Comparison of ENCODE assay signal across 1 cellular context in the genomic region with DNA sequence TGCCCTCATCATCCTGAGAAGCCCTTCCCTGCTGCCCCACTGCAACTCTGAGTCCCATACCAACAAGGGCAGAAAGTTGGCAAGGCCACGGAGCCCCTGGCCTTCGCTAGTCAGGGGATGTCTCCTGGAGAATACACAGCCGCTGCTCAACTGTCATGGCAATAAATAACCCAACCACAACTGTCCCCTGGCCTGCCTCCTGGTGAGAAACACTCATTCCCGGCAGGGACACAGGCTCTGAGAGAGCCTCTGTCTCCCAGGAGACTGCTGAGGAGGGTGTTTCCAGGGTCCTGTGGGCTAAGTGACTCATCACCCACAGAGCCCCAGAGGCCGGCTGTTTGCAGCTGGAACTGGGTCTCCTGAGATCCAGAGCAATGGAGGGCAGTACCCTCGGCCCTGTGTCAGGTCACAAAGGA.
TF ChIP-seq lines count a peak whose summit lies in the region.

No MANE protein-coding gene starts in this region.

TF ChIP-seq in K562, 482 proteins besides CTCF, POLR2A, EP300 and RAD21 (continued from another document and continues in another):
- TF ChIP-seq, protein P1, sequence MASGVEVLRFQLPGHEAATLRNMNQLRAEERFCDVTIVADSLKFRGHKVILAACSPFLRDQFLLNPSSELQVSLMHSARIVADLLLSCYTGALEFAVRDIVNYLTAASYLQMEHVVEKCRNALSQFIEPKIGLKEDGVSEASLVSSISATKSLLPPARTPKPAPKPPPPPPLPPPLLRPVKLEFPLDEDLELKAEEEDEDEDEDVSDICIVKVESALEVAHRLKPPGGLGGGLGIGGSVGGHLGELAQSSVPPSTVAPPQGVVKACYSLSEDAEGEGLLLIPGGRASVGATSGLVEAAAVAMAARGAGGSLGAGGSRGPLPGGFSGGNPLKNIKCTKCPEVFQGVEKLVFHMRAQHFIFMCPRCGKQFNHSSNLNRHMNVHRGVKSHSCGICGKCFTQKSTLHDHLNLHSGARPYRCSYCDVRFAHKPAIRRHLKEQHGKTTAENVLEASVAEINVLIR (CRISPR knock-in tag; IDR thresholded peaks at IDR 0.05), result no peak
- no peak for TF ChIP-seq SUPT5H (IDR thresholded peaks at IDR 0.05)
- TF ChIP-seq TCF7L2 (IDR thresholded peaks at IDR 0.05; ENCODE audit: low read depth, low read length), result no peak
- no peak for TF ChIP-seq TRIM24 (IDR thresholded peaks at IDR 0.05)
- TF ChIP-seq, protein P2, sequence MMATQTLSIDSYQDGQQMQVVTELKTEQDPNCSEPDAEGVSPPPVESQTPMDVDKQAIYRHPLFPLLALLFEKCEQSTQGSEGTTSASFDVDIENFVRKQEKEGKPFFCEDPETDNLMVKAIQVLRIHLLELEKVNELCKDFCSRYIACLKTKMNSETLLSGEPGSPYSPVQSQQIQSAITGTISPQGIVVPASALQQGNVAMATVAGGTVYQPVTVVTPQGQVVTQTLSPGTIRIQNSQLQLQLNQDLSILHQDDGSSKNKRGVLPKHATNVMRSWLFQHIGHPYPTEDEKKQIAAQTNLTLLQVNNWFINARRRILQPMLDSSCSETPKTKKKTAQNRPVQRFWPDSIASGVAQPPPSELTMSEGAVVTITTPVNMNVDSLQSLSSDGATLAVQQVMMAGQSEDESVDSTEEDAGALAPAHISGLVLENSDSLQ (IDR thresholded peaks at IDR 0.05), result peak; percentile 95
- TF ChIP-seq, protein P3, sequence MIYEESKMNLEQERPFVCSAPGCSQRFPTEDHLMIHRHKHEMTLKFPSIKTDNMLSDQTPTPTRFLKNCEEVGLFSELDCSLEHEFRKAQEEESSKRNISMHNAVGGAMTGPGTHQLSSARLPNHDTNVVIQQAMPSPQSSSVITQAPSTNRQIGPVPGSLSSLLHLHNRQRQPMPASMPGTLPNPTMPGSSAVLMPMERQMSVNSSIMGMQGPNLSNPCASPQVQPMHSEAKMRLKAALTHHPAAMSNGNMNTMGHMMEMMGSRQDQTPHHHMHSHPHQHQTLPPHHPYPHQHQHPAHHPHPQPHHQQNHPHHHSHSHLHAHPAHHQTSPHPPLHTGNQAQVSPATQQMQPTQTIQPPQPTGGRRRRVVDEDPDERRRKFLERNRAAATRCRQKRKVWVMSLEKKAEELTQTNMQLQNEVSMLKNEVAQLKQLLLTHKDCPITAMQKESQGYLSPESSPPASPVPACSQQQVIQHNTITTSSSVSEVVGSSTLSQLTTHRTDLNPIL (CRISPR knock-in tag; IDR thresholded peaks at IDR 0.05), result no peak
- TF ChIP-seq HDAC3 (IDR thresholded peaks at IDR 0.05; ENCODE audit: borderline replicate concordance, partially characterized antibody), result no peak
- TF ChIP-seq, protein P4, sequence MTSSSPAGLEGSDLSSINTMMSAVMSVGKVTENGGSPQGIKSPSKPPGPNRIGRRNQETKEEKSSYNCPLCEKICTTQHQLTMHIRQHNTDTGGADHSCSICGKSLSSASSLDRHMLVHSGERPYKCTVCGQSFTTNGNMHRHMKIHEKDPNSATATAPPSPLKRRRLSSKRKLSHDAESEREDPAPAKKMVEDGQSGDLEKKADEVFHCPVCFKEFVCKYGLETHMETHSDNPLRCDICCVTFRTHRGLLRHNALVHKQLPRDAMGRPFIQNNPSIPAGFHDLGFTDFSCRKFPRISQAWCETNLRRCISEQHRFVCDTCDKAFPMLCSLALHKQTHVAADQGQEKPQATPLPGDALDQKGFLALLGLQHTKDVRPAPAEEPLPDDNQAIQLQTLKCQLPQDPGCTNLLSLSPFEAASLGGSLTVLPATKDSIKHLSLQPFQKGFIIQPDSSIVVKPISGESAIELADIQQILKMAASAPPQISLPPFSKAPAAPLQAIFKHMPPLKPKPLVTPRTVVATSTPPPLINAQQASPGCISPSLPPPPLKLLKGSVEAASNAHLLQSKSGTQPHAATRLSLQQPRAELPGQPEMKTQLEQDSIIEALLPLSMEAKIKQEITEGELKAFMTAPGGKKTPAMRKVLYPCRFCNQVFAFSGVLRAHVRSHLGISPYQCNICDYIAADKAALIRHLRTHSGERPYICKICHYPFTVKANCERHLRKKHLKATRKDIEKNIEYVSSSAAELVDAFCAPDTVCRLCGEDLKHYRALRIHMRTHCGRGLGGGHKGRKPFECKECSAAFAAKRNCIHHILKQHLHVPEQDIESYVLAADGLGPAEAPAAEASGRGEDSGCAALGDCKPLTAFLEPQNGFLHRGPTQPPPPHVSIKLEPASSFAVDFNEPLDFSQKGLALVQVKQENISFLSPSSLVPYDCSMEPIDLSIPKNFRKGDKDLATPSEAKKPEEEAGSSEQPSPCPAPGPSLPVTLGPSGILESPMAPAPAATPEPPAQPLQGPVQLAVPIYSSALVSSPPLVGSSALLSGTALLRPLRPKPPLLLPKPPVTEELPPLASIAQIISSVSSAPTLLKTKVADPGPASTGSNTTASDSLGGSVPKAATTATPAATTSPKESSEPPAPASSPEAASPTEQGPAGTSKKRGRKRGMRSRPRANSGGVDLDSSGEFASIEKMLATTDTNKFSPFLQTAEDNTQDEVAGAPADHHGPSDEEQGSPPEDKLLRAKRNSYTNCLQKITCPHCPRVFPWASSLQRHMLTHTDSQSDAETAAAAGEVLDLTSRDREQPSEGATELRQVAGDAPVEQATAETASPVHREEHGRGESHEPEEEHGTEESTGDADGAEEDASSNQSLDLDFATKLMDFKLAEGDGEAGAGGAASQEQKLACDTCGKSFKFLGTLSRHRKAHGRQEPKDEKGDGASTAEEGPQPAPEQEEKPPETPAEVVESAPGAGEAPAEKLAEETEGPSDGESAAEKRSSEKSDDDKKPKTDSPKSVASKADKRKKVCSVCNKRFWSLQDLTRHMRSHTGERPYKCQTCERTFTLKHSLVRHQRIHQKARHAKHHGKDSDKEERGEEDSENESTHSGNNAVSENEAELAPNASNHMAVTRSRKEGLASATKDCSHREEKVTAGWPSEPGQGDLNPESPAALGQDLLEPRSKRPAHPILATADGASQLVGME (CRISPR knock-in tag; IDR thresholded peaks at IDR 0.05), result no peak; the same call in 1 of the 2 replicates
- peak in 2 of 3 experiments; percentile 19 to 64 for TF ChIP-seq YY1 (IDR thresholded peaks at IDR 0.05; ENCODE audit: borderline replicate concordance in 1 of 3, control insufficient read depth in 1 of 3, extremely low read depth in 1 of 3, insufficient read depth in 3 of 3, insufficient read length in 1 of 3, insufficient replicate concordance in 2 of 3, low read depth in 1 of 3, low read length in 2 of 3)
- 0 out of 2 replicates have a peak, but pooled peaks have one; percentile 18 for TF ChIP-seq CXXC5 (CRISPR knock-in tag; IDR thresholded peaks at IDR 0.05)
- no peak for TF ChIP-seq HEY1 (CRISPR knock-in tag; IDR thresholded peaks at IDR 0.05; ENCODE audit: borderline replicate concordance)
- TF ChIP-seq, protein P5, sequence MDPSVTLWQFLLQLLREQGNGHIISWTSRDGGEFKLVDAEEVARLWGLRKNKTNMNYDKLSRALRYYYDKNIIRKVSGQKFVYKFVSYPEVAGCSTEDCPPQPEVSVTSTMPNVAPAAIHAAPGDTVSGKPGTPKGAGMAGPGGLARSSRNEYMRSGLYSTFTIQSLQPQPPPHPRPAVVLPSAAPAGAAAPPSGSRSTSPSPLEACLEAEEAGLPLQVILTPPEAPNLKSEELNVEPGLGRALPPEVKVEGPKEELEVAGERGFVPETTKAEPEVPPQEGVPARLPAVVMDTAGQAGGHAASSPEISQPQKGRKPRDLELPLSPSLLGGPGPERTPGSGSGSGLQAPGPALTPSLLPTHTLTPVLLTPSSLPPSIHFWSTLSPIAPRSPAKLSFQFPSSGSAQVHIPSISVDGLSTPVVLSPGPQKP (CRISPR knock-in tag; IDR thresholded peaks at IDR 0.05), result no peak
- no peak for TF ChIP-seq ZNF561 (CRISPR knock-in tag; conservative IDR thresholded peaks at IDR 0.05)
- TF ChIP-seq CHD2 (IDR thresholded peaks at IDR 0.05; ENCODE audit: low read depth, low read length), result no peak
- TF ChIP-seq FOXA3 (CRISPR knock-in tag; conservative IDR thresholded peaks at IDR 0.05 in 1 of 2, IDR thresholded peaks at IDR 0.05 in 1 of 2), result no peak
- TF ChIP-seq CHCHD3 (CRISPR knock-in tag; IDR thresholded peaks at IDR 0.05), result no peak
- no peak for TF ChIP-seq TCF7 (IDR thresholded peaks at IDR 0.05; ENCODE audit: borderline replicate concordance)
- TF ChIP-seq ZFP30 (CRISPR knock-in tag; IDR thresholded peaks at IDR 0.05; ENCODE audit: borderline replicate concordance), result no peak
- TF ChIP-seq SMARCE1 (IDR thresholded peaks at IDR 0.05), result peak; percentile 73; the same call in 1 of the 2 replicates
- no peak for TF ChIP-seq TBP (optimal IDR thresholded peaks at IDR 0.05; ENCODE audit: low read depth, low read length)
- peak; percentile 76 for TF ChIP-seq RFX1 (IDR thresholded peaks at IDR 0.05)
- TF ChIP-seq ASH1L (IDR thresholded peaks at IDR 0.05; ENCODE audit: borderline replicate concordance, low read depth, partially characterized antibody), result no peak
- TF ChIP-seq, protein P6, sequence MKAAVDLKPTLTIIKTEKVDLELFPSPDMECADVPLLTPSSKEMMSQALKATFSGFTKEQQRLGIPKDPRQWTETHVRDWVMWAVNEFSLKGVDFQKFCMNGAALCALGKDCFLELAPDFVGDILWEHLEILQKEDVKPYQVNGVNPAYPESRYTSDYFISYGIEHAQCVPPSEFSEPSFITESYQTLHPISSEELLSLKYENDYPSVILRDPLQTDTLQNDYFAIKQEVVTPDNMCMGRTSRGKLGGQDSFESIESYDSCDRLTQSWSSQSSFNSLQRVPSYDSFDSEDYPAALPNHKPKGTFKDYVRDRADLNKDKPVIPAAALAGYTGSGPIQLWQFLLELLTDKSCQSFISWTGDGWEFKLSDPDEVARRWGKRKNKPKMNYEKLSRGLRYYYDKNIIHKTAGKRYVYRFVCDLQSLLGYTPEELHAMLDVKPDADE (conservative IDR thresholded peaks at IDR 0.05; ENCODE audit: control insufficient read depth, low read depth, low read length), result no peak
- TF ChIP-seq NR2C1 (IDR thresholded peaks at IDR 0.05), result no peak
- no peak for TF ChIP-seq NR2C1 (tag; IDR thresholded peaks at IDR 0.05)
- TF ChIP-seq ZNF507 (tag; conservative IDR thresholded peaks at IDR 0.05), result no peak
- TF ChIP-seq, protein P7, sequence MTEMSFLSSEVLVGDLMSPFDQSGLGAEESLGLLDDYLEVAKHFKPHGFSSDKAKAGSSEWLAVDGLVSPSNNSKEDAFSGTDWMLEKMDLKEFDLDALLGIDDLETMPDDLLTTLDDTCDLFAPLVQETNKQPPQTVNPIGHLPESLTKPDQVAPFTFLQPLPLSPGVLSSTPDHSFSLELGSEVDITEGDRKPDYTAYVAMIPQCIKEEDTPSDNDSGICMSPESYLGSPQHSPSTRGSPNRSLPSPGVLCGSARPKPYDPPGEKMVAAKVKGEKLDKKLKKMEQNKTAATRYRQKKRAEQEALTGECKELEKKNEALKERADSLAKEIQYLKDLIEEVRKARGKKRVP (CRISPR knock-in tag; IDR thresholded peaks at IDR 0.05), result no peak
- TF ChIP-seq, protein P8, sequence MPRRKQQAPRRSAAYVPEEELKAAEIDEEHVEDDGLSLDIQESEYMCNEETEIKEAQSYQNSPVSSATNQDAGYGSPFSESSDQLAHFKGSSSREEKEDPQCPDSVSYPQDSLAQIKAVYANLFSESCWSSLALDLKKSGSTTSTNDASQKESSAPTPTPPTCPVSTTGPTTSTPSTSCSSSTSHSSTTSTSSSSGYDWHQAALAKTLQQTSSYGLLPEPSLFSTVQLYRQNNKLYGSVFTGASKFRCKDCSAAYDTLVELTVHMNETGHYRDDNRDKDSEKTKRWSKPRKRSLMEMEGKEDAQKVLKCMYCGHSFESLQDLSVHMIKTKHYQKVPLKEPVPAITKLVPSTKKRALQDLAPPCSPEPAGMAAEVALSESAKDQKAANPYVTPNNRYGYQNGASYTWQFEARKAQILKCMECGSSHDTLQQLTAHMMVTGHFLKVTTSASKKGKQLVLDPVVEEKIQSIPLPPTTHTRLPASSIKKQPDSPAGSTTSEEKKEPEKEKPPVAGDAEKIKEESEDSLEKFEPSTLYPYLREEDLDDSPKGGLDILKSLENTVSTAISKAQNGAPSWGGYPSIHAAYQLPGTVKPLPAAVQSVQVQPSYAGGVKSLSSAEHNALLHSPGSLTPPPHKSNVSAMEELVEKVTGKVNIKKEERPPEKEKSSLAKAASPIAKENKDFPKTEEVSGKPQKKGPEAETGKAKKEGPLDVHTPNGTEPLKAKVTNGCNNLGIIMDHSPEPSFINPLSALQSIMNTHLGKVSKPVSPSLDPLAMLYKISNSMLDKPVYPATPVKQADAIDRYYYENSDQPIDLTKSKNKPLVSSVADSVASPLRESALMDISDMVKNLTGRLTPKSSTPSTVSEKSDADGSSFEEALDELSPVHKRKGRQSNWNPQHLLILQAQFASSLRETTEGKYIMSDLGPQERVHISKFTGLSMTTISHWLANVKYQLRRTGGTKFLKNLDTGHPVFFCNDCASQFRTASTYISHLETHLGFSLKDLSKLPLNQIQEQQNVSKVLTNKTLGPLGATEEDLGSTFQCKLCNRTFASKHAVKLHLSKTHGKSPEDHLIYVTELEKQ (CRISPR knock-in tag; IDR thresholded peaks at IDR 0.05), result no peak
- TF ChIP-seq, protein P9, sequence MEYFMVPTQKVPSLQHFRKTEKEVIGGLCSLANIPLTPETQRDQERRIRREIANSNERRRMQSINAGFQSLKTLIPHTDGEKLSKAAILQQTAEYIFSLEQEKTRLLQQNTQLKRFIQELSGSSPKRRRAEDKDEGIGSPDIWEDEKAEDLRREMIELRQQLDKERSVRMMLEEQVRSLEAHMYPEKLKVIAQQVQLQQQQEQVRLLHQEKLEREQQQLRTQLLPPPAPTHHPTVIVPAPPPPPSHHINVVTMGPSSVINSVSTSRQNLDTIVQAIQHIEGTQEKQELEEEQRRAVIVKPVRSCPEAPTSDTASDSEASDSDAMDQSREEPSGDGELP (CRISPR knock-in tag; IDR thresholded peaks at IDR 0.05; ENCODE audit: borderline replicate concordance), result peak; percentile 75; the same call in 1 of the 2 replicates
- TF ChIP-seq DPF2 (IDR thresholded peaks at IDR 0.05), result peak; percentile 68
- TF ChIP-seq, protein P10, sequence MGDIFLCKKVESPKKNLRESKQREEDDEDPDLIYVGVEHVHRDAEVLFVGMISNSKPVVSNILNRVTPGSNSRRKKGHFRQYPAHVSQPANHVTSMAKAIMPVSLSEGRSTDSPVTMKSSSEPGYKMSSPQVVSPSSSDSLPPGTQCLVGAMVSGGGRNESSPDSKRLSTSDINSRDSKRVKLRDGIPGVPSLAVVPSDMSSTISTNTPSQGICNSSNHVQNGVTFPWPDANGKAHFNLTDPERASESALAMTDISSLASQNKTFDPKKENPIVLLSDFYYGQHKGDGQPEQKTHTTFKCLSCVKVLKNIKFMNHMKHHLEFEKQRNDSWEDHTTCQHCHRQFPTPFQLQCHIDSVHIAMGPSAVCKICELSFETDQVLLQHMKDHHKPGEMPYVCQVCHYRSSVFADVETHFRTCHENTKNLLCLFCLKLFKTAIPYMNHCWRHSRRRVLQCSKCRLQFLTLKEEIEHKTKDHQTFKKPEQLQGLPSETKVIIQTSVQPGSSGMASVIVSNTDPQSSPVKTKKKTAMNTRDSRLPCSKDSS (IDR thresholded peaks at IDR 0.05; ENCODE audit: low read depth, partially characterized antibody), result no peak
- peak; percentile 43; the same call in 1 of the 2 replicates for TF ChIP-seq ESRRA (IDR thresholded peaks at IDR 0.05; ENCODE audit: borderline replicate concordance, low read depth)
- TF ChIP-seq, protein P11, sequence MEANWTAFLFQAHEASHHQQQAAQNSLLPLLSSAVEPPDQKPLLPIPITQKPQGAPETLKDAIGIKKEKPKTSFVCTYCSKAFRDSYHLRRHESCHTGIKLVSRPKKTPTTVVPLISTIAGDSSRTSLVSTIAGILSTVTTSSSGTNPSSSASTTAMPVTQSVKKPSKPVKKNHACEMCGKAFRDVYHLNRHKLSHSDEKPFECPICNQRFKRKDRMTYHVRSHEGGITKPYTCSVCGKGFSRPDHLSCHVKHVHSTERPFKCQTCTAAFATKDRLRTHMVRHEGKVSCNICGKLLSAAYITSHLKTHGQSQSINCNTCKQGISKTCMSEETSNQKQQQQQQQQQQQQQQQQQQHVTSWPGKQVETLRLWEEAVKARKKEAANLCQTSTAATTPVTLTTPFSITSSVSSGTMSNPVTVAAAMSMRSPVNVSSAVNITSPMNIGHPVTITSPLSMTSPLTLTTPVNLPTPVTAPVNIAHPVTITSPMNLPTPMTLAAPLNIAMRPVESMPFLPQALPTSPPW (CRISPR knock-in tag; IDR thresholded peaks at IDR 0.05), result peak; percentile 50
- TF ChIP-seq ARID2 (IDR thresholded peaks at IDR 0.05), result no peak
- TF ChIP-seq CBX8 (IDR thresholded peaks at IDR 0.05; ENCODE audit: borderline replicate concordance, extremely low read depth, low read depth, low read length, poor library complexity, severe bottlenecking), result no peak
